In genomic region chr16:82857693-82858337, GRCh38 we compare ENCODE assay signal across 8 cellular contexts.
"Had no signal": no experiment of that assay in that cellular context is flagged by ENCODE, and none has a peak within 500 bp of the region (broad histone marks: within the 10 kb centered on the region; RNA-seq: fewer than 3 reads in every experiment).

No MANE protein-coding gene starts in this region.

- H3K4me1 ChIP-seq: HAP-1 had no signal

- FAIRE-seq: HepG2 had no signal

- ATAC-seq: HCT116, HepG2 had no signal

- H3K36me3 ChIP-seq: HAP-1 had no signal

- H3K27ac ChIP-seq: GM23248, HL-60 had no signal

- DNase-seq: GM23248, GOT3, H7, HFFc6 had no signal

- H3K9me3 ChIP-seq: HAP-1 had no signal

- H3K4me3 ChIP-seq: GM23248, HAP-1 had no signal
